Comparison of ENCODE assay signal across 20 cellular contexts in the genomic region with DNA sequence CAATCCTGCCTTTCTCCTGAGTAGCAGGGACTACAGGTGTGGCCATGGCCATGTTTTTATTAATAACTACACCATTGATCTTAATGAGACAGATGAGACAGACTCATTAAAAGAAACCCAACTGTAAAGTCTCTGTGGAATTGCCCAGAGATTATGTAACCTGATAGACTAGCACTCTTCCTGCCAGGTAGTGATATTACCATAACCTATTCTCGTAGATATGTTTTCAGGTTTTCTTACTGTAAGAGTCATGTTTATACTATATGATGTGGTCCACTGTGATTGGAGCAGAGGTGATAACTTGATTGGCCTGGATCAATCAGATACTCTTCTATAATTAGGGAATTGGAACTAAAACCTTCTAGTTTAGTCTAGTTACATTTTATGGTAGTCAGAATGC.
DNase-seq lines count a peak whose midpoint lies in the region; ATAC-seq and TF ChIP-seq lines count a peak whose summit lies in the region.
"Had no signal": no experiment of that assay in that cellular context is flagged by ENCODE, and none has a peak within 500 bp of the region (broad histone marks: within the 10 kb centered on the region; RNA-seq: fewer than 3 reads in every experiment).

No MANE protein-coding gene starts in this region.

- no peaks in the 10 kb centered on the region for H3K79me2 ChIP-seq in GM23338 (replicated peaks; ENCODE audit: insufficient read depth)
- H3K79me2 ChIP-seq: hepatocyte had no signal

- H3K27me3 ChIP-seq in foreskin keratinocyte, result no peaks in the 10 kb centered on the region
- H3K27me3 ChIP-seq in GM23338 (ENCODE audit: insufficient read depth), result no peaks in the 10 kb centered on the region
- H3K27me3 ChIP-seq: brain microvascular endothelial cell, hepatocyte, pancreas, Peyer's patch had no signal

- H3K4me3 ChIP-seq in GM23338, result no peak overlapping the region
- H3K4me3 ChIP-seq: hepatocyte, pancreas, Peyer's patch, smooth muscle cell had no signal

- no peaks in the 10 kb centered on the region for H3K4me1 Mint-ChIP-seq in GM23338

- H3K36me3 Mint-ChIP-seq in GM23338 (ENCODE audit: low read depth), result no peaks in the 10 kb centered on the region

- no peaks in the 10 kb centered on the region for H3K27me3 Mint-ChIP-seq in GM23338 (ENCODE audit: insufficient read depth, low read depth, poor library complexity)

- no peak overlapping the region for H3K27ac Mint-ChIP-seq in GM23338
- H3K27ac Mint-ChIP-seq: activated CD8-positive, alpha-beta memory T cell treated with anti-CD3 and anti-CD28 coated beads, Interleukin-2, amount 10 ng/mL, durations not matched to agents 7 days and 5 days had no signal

- no peak overlapping the region for H2AFZ ChIP-seq in GM23338
- H2AFZ ChIP-seq: hepatocyte had no signal

- ATAC-seq in GM18868 (IDR thresholded peaks at IDR 0.05; ENCODE audit: unreplicated experiment), result peak; percentile 49
- ATAC-seq in HG03354 (IDR thresholded peaks at IDR 0.05; ENCODE audit: poor library complexity, severe bottlenecking, unreplicated experiment), result peak; percentile 37
- ATAC-seq in foreskin keratinocyte, result no peak
- no peak for ATAC-seq in GM21576 (IDR thresholded peaks at IDR 0.05; ENCODE audit: unreplicated experiment)
- ATAC-seq in GM23338, result no peak
- ATAC-seq: activated CD8-positive, alpha-beta memory T cell treated with anti-CD3 and anti-CD28 coated beads, Interleukin-2, amount 10 ng/mL, durations not matched to agents 7 days and 5 days; pancreas had no signal

- H3F3A ChIP-seq in GM23338 (replicated peaks; ENCODE audit: low read depth), result no peaks in the 10 kb centered on the region

- H3K9me3 Mint-ChIP-seq in GM23338, result no peaks in the 10 kb centered on the region

- no peaks in the 10 kb centered on the region for H4K20me1 ChIP-seq in GM23338 (replicated peaks; ENCODE audit: insufficient read depth)

- H3K36me3 ChIP-seq in GM23338 (ENCODE audit: insufficient read depth), result no peaks in the 10 kb centered on the region
- H3K36me3 ChIP-seq: brain microvascular endothelial cell, pancreas, Peyer's patch, WERI-Rb-1 had no signal

- H3K4me1 ChIP-seq in foreskin keratinocyte (peaks cover 24% of the 10 kb centered on the region), GM23338 (ENCODE audit: insufficient read depth) (peaks cover 4% of the 10 kb centered on the region; the same call in 1 of the 2 replicates)

- no peak overlapping the region for H3K4me3 Mint-ChIP-seq in GM23338
- H3K4me3 Mint-ChIP-seq: activated CD8-positive, alpha-beta memory T cell treated with anti-CD3 and anti-CD28 coated beads, Interleukin-2, amount 10 ng/mL, durations not matched to agents 7 days and 5 days had no signal

- H3K9me2 ChIP-seq in GM23338 (ENCODE audit: insufficient read depth), result no peaks in the 10 kb centered on the region

- H3K4me2 ChIP-seq in GM23338, result no peak overlapping the region
- H3K4me2 ChIP-seq: hepatocyte had no signal

- TF ChIP-seq CTCF in foreskin keratinocyte (conservative IDR thresholded peaks at IDR 0.05) (no peak), GM23338 (conservative IDR thresholded peaks at IDR 0.05; ENCODE audit: low read depth in 2 of 2) (no peak)

- H3K27ac ChIP-seq in foreskin keratinocyte, result peak overlapping the region; percentile 29
- H3K27ac ChIP-seq in GM23338 (ENCODE audit: low read depth), result no peak overlapping the region
- H3K27ac ChIP-seq: 22Rv1, brain microvascular endothelial cell, hepatocyte, pancreas, WERI-Rb-1 had no signal

- DNase-seq in NCI-H2171 treated with DMSO at 0.1 percent for 48 hours (lab: John Stamatoyannopoulos, UW), result peak; percentile 13
- DNase-seq in NCI-H2171 (lab: John Stamatoyannopoulos, UW), result no peak
- DNase-seq in foreskin keratinocyte, result no peak
- no peak for DNase-seq in NK-92 treated with Interleukin-12 subunit alpha and Interleukin-12 subunit beta, amount 100 ng/mL, for 24 hours (lab: John Stamatoyannopoulos, UW)
- no peak for DNase-seq in GM23338 (ENCODE audit: low spot score)
- DNase-seq: activated CD8-positive, alpha-beta memory T cell treated with anti-CD3 and anti-CD28 coated beads, Interleukin-2, amount 10 ng/mL, durations not matched to agents 7 days and 5 days; activated naive CD4-positive, alpha-beta T cell treated with Interleukin-2 at 50 U/mL for 16 hours; brain microvascular endothelial cell; GOT3; NCI-H187; NCI-H526; pancreas; Peyer's patch; WERI-Rb-1 had no signal

TF ChIP-seq in GM23338, 12 proteins besides CTCF, POLR2A, EP300 and RAD21 (continues in another document):
- TF ChIP-seq, protein P1, sequence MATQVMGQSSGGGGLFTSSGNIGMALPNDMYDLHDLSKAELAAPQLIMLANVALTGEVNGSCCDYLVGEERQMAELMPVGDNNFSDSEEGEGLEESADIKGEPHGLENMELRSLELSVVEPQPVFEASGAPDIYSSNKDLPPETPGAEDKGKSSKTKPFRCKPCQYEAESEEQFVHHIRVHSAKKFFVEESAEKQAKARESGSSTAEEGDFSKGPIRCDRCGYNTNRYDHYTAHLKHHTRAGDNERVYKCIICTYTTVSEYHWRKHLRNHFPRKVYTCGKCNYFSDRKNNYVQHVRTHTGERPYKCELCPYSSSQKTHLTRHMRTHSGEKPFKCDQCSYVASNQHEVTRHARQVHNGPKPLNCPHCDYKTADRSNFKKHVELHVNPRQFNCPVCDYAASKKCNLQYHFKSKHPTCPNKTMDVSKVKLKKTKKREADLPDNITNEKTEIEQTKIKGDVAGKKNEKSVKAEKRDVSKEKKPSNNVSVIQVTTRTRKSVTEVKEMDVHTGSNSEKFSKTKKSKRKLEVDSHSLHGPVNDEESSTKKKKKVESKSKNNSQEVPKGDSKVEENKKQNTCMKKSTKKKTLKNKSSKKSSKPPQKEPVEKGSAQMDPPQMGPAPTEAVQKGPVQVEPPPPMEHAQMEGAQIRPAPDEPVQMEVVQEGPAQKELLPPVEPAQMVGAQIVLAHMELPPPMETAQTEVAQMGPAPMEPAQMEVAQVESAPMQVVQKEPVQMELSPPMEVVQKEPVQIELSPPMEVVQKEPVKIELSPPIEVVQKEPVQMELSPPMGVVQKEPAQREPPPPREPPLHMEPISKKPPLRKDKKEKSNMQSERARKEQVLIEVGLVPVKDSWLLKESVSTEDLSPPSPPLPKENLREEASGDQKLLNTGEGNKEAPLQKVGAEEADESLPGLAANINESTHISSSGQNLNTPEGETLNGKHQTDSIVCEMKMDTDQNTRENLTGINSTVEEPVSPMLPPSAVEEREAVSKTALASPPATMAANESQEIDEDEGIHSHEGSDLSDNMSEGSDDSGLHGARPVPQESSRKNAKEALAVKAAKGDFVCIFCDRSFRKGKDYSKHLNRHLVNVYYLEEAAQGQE (IDR thresholded peaks at IDR 0.05; ENCODE audit: unreplicated experiment), result no peak
- TF ChIP-seq, protein P2, sequence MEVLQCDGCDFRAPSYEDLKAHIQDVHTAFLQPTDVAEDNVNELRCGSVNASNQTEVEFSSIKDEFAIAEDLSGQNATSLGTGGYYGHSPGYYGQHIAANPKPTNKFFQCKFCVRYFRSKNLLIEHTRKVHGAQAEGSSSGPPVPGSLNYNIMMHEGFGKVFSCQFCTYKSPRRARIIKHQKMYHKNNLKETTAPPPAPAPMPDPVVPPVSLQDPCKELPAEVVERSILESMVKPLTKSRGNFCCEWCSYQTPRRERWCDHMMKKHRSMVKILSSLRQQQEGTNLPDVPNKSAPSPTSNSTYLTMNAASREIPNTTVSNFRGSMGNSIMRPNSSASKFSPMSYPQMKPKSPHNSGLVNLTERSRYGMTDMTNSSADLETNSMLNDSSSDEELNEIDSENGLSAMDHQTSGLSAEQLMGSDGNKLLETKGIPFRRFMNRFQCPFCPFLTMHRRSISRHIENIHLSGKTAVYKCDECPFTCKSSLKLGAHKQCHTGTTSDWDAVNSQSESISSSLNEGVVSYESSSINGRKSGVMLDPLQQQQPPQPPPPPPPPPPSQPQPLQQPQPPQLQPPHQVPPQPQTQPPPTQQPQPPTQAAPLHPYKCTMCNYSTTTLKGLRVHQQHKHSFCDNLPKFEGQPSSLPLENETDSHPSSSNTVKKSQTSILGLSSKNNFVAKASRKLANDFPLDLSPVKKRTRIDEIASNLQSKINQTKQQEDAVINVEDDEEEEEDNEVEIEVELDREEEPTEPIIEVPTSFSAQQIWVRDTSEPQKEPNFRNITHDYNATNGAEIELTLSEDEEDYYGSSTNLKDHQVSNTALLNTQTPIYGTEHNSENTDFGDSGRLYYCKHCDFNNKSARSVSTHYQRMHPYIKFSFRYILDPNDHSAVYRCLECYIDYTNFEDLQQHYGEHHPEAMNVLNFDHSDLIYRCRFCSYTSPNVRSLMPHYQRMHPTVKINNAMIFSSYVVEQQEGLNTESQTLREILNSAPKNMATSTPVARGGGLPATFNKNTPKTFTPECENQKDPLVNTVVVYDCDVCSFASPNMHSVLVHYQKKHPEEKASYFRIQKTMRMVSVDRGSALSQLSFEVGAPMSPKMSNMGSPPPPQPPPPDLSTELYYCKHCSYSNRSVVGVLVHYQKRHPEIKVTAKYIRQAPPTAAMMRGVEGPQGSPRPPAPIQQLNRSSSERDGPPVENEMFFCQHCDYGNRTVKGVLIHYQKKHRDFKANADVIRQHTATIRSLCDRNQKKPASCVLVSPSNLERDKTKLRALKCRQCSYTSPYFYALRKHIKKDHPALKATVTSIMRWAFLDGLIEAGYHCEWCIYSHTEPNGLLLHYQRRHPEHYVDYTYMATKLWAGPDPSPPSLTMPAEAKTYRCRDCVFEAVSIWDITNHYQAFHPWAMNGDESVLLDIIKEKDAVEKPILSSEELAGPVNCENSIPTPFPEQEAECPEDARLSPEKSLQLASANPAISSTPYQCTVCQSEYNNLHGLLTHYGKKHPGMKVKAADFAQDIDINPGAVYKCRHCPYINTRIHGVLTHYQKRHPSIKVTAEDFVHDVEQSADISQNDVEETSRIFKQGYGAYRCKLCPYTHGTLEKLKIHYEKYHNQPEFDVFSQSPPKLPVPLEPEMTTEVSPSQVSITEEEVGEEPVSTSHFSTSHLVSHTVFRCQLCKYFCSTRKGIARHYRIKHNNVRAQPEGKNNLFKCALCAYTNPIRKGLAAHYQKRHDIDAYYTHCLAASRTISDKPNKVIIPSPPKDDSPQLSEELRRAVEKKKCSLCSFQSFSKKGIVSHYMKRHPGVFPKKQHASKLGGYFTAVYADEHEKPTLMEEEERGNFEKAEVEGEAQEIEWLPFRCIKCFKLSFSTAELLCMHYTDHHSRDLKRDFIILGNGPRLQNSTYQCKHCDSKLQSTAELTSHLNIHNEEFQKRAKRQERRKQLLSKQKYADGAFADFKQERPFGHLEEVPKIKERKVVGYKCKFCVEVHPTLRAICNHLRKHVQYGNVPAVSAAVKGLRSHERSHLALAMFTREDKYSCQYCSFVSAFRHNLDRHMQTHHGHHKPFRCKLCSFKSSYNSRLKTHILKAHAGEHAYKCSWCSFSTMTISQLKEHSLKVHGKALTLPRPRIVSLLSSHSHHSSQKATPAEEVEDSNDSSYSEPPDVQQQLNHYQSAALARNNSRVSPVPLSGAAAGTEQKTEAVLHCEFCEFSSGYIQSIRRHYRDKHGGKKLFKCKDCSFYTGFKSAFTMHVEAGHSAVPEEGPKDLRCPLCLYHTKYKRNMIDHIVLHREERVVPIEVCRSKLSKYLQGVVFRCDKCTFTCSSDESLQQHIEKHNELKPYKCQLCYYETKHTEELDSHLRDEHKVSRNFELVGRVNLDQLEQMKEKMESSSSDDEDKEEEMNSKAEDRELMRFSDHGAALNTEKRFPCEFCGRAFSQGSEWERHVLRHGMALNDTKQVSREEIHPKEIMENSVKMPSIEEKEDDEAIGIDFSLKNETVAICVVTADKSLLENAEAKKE (CRISPR knock-in tag; IDR thresholded peaks at IDR 0.05), result no peak

Comparison
In these comparisons a context has a peak if more than half of its experiments do, and no peak if none do; other contexts are left out.
1. ATAC-seq: peak in GM18868 (single experiment) and HG03354 (single experiment); none in foreskin keratinocyte (single experiment), GM21576 (single experiment) and GM23338 (single experiment).